ENCODE assay signal across 9 cellular contexts in the genomic region with DNA sequence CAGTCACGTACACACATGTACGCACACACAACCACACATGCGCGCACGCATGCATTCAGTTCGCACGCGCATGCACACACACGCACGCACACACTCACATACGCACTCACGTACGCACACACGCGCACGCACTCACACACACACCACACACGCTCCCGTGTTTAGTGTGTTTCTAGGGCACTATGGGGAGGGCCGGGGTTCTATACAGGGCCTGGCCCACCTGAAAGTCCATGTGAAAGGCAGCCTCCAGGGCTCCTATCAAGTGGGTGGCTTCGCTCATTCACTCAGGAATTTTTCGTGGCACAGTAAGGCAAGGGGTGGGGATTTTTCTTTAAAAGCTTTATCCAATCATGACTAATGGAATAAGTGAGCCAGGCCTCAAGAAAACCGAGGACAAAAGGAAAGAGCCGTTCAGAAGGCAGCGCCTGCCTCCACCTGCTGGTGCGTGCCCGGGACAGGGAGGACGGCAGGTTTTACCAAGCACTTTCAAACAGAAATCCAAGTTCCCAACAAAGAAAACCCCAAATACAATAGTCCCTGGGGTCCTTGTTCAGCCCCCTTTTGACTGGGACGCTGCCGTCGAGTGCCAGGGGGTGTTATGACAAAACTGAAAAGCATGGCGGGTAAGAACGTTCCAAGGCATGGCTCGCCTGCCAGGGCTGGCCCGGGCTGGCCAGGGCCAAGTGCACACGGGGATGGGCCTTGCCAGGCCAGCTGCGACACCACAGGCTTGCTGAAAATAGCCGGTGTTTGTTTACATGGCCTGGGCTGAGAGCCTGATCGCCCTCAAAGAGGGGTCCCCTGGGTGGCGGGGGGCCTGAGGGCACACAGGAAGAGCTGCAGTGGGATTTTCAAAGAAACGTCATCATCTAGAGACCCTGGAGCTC.
DNase-seq lines count a peak whose midpoint lies in the region; ATAC-seq and TF ChIP-seq lines count a peak whose summit lies in the region.
"Had no signal": no experiment of that assay in that cellular context is flagged by ENCODE, and none has a peak within 500 bp of the region (broad histone marks: within the 10 kb centered on the region; RNA-seq: fewer than 3 reads in every experiment).

No MANE protein-coding gene starts in this region.

- no peaks in the 10 kb centered on the region for H3K36me3 ChIP-seq in esophagus muscularis mucosa

- H3K9me3 ChIP-seq in esophagus muscularis mucosa, result no peaks in the 10 kb centered on the region

- H3K27ac Mint-ChIP-seq in nephron progenitor cell, result peak overlapping the region; percentile 39
- H3K27ac Mint-ChIP-seq in HFFc6, result no peak overlapping the region

- no peak for TF ChIP-seq EP300 in esophagus muscularis mucosa (IDR thresholded peaks at IDR 0.05)

- TF ChIP-seq CTCF in esophagus muscularis mucosa (IDR thresholded peaks at IDR 0.05) (peak in 2 of 3 experiments; percentile 24 to 25), nephron progenitor cell (IDR thresholded peaks at IDR 0.05) (no peak), HFFc6 (IDR thresholded peaks at IDR 0.05) (no peak)

- H3K27me3 Mint-ChIP-seq in nephron progenitor cell (ENCODE audit: low read depth, poor library complexity), result peaks cover 6% of the 10 kb centered on the region
- H3K27me3 Mint-ChIP-seq in HFFc6 (ENCODE audit: insufficient read depth), result peaks cover 4% of the 10 kb centered on the region; the same call in 1 of the 2 replicates

- H3K36me3 Mint-ChIP-seq in nephron progenitor cell (ENCODE audit: low read depth) (no peaks in the 10 kb centered on the region), HFFc6 (ENCODE audit: low read depth) (no peaks in the 10 kb centered on the region)

- H3K27me3 ChIP-seq in esophagus muscularis mucosa, result no peaks in the 10 kb centered on the region

- no peak for TF ChIP-seq POLR2A in esophagus muscularis mucosa (IDR thresholded peaks at IDR 0.05; ENCODE audit: low read depth)

- intact Hi-C loops in esophagus muscularis mucosa (cut with DNase I), result no loop called here

- ATAC-seq in GM21786 (IDR thresholded peaks at IDR 0.05; ENCODE audit: unreplicated experiment), result no peak

- H3K4me1 Mint-ChIP-seq in nephron progenitor cell, result peaks cover 95% of the 10 kb centered on the region
- H3K4me1 Mint-ChIP-seq in HFFc6 (ENCODE audit: low read depth), result peaks cover 28% of the 10 kb centered on the region; the same call in 1 of the 2 replicates

- WGBS in esophagus muscularis mucosa, result 76% methylated on average over 37 of the region's 40 CpGs

- peak overlapping the region; percentile 78 to 83 (median 80) for H3K27ac ChIP-seq in esophagus muscularis mucosa (replicated peaks in 1 of 4)

- H3K4me3 Mint-ChIP-seq in nephron progenitor cell (no peak overlapping the region), HFFc6 (no peak overlapping the region)

- H3K9me3 Mint-ChIP-seq in nephron progenitor cell (no peaks in the 10 kb centered on the region), HFFc6 (no peaks in the 10 kb centered on the region)
- H3K9me3 Mint-ChIP-seq: activated T-helper 1 cell treated with anti-CD3 and anti-CD28 coated beads, Interleukin-12 subunit alpha, Interleukin-12 subunit beta, Interleukin-2, Interleukin-4 antibody, amounts not matched to agents 30 ng/mL and 10 ng/mL and 1 ng/mL, durations not matched to agents 14 hours and 24 hours and 36 hours had no signal

- H3K4me3 ChIP-seq in esophagus muscularis mucosa, result no peak overlapping the region

- peaks cover 82 to 98% (median 97%) of the 10 kb centered on the region in 4 donors for H3K4me1 ChIP-seq in esophagus muscularis mucosa

- DNase-seq in Ammon's horn (ENCODE audit: low spot score), result peak; percentile 77
- DNase-seq in NCI-H1436 treated with DMSO at 0.1 percent for 48 hours (lab: John Stamatoyannopoulos, UW), result peak; percentile 39
- DNase-seq in esophagus muscularis mucosa (ENCODE audit: extremely low spot score), result no peak
- DNase-seq in nephron progenitor cell, result no peak
- DNase-seq in NCI-H524 treated with DMSO at 0.1 percent for 48 hours (lab: John Stamatoyannopoulos, UW), result no peak
- DNase-seq in HFFc6, result no peak
- no peak for DNase-seq in NCI-H128 (lab: John Stamatoyannopoulos, UW; ENCODE audit: unreplicated experiment)

Comparison
In these comparisons a context has a peak if more than half of its experiments do, and no peak if none do; other contexts are left out.
1. DNase-seq: peak in Ammon's horn (single experiment) and NCI-H1436 treated with DMSO at 0.1 percent for 48 hours (single experiment); none in esophagus muscularis mucosa (single experiment), nephron progenitor cell (single experiment), NCI-H524 treated with DMSO at 0.1 percent for 48 hours (single experiment), HFFc6 (single experiment) and NCI-H128 (single experiment).
2. CTCF ChIP-seq: peak in esophagus muscularis mucosa (2 of 3); none in nephron progenitor cell (single experiment) and HFFc6 (single experiment).